Comparison of ENCODE assay signal across 12 cellular contexts in the genomic region with DNA sequence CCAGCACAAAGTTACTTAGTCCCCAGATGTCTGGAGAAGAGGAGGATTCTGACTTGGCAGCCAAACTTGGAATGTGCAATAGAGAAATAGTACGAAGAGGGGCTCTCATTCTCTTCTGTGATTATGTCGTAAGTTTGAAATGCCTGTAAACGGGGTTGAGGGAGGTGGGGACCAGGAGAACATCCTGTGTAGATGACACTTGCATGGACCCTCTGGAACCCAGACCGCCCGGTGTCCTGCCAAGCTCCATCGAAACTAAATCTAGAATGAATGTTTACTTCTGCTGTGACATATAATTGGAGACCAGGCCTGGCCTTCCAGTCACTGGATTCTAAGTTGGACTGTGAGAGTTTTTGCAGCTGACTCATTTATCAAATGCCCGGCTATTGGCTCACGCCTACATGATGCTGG. TPM values are rescaled to one million over a fixed set of nuclear protein-coding genes. Genes with fewer than 3 reads are reported as not detected.
A peak's percentile ranks its signal among the peaks of the same experiment; 100 is the strongest.
DNase-seq lines count a peak whose midpoint lies in the region; ATAC-seq and TF ChIP-seq lines count a peak whose summit lies in the region.
"Had no signal": no experiment of that assay in that cellular context is flagged by ENCODE, and none has a peak within 500 bp of the region (broad histone marks: within the 10 kb centered on the region; RNA-seq: fewer than 3 reads in every experiment).

No MANE protein-coding gene starts in this region.

- H3K27me3 Mint-ChIP-seq in activated CD4-positive, alpha-beta memory T cell treated with anti-CD3 and anti-CD28 coated beads, Interleukin-2, amount 10 ng/mL, durations not matched to agents 7 days and 5 days, result no peaks in the 10 kb centered on the region
- no peaks in the 10 kb centered on the region for H3K27me3 Mint-ChIP-seq in activated CD4-positive, alpha-beta memory T cell treated with anti-CD3 and anti-CD28 coated beads for 36 hours
- H3K27me3 Mint-ChIP-seq: activated T-cell treated with anti-CD3 and anti-CD28 coated beads, Interleukin-2, amount 50 U/mL, for 24 hours had no signal

- peaks cover 0 to 50% (median 18%) of the 10 kb centered on the region in 3 donors for H3K4me1 ChIP-seq in esophagus squamous epithelium
- peaks cover 16% of the 10 kb centered on the region for H3K4me1 ChIP-seq in mesodermal cell (ENCODE audit: control insufficient read depth, insufficient read depth, low read length, poor library complexity, severe bottlenecking)

- H3K4me1 Mint-ChIP-seq in activated CD4-positive, alpha-beta memory T cell treated with anti-CD3 and anti-CD28 coated beads, Interleukin-2, amount 10 ng/mL, durations not matched to agents 7 days and 5 days, result peaks cover 40% of the 10 kb centered on the region
- H3K4me1 Mint-ChIP-seq in activated CD4-positive, alpha-beta memory T cell treated with anti-CD3 and anti-CD28 coated beads for 36 hours (ENCODE audit: low read depth), result peaks cover 33% of the 10 kb centered on the region

- POLR2A ChIA-PET in activated CD4-positive, alpha-beta memory T cell treated with anti-CD3 and anti-CD28 coated beads, Interleukin-2, amount 10 ng/mL, durations not matched to agents 7 days and 5 days (lab: Charles Lee), result interaction anchor here (1.1 kb wide), 1 partner anchor 100 kb away, joined by 3 read pairs; no protein-coding TSS in a partner anchor
- POLR2A ChIA-PET in activated CD4-positive, alpha-beta memory T cell treated with anti-CD3 and anti-CD28 coated beads for 36 hours (lab: Charles Lee), result no interaction called here

- intact Hi-C loops in activated CD4-positive, alpha-beta memory T cell treated with anti-CD3 and anti-CD28 coated beads for 36 hours (cut with micrococcal nuclease), result no loop called here
- intact Hi-C loops in esophagus squamous epithelium (cut with DNase I), result no loop called here

- no peaks in the 10 kb centered on the region for H3K9me3 ChIP-seq in esophagus squamous epithelium
- H3K9me3 ChIP-seq in mesodermal cell (ENCODE audit: control insufficient read depth, low read length), result no peaks in the 10 kb centered on the region
- H3K9me3 ChIP-seq: ovary had no signal

- H3K9me3 Mint-ChIP-seq in activated CD4-positive, alpha-beta memory T cell treated with anti-CD3 and anti-CD28 coated beads, Interleukin-2, amount 10 ng/mL, durations not matched to agents 7 days and 5 days, result no peaks in the 10 kb centered on the region
- no peaks in the 10 kb centered on the region for H3K9me3 Mint-ChIP-seq in activated CD4-positive, alpha-beta memory T cell treated with anti-CD3 and anti-CD28 coated beads for 36 hours
- H3K9me3 Mint-ChIP-seq: activated T-cell treated with anti-CD3 and anti-CD28 coated beads, Interleukin-2, amount 50 U/mL, for 24 hours had no signal

- peak overlapping the region in 3 of 4 donors; percentile 69 to 79 (median 78) for H3K27ac ChIP-seq in esophagus squamous epithelium
- H3K27ac ChIP-seq in mesodermal cell (ENCODE audit: low read depth, low read length, severe bottlenecking), result peak overlapping the region; percentile 54

- DNase-seq in activated CD4-positive, alpha-beta memory T cell treated with anti-CD3 and anti-CD28 coated beads, Interleukin-2, amount 10 ng/mL, durations not matched to agents 7 days and 5 days, result no peak
- DNase-seq in activated CD4-positive, alpha-beta memory T cell treated with anti-CD3 and anti-CD28 coated beads for 36 hours, result no peak
- DNase-seq in esophagus squamous epithelium (lab: John Stamatoyannopoulos, UW) (no peak), ureter (ENCODE audit: low spot score) (peak; percentile 54), globus pallidus (ENCODE audit: low spot score) (no peak)
- DNase-seq: activated T-cell treated with anti-CD3 and anti-CD28 coated beads, Interleukin-2, amount 50 U/mL, for 24 hours; dorsolateral prefrontal cortex; NCI-H1436 had no signal

- WGBS in esophagus squamous epithelium, 2 donors, result 50 to 69% methylated on average over 8 of the region's 8 CpGs
- WGBS in mesodermal cell (ENCODE audit: insufficient coverage in 2 of 2), 2 experiments, result 95% methylated on average over 6 of the region's 8 CpGs

- H3K27me3 ChIP-seq in esophagus squamous epithelium, result no peaks in the 10 kb centered on the region
- H3K27me3 ChIP-seq: dorsolateral prefrontal cortex, ovary had no signal

- H3K27ac Mint-ChIP-seq in activated CD4-positive, alpha-beta memory T cell treated with anti-CD3 and anti-CD28 coated beads, Interleukin-2, amount 10 ng/mL, durations not matched to agents 7 days and 5 days, result peak overlapping the region; percentile 97
- no peak overlapping the region for H3K27ac Mint-ChIP-seq in activated CD4-positive, alpha-beta memory T cell treated with anti-CD3 and anti-CD28 coated beads for 36 hours

- peaks cover 48% of the 10 kb centered on the region for H3K36me3 Mint-ChIP-seq in activated CD4-positive, alpha-beta memory T cell treated with anti-CD3 and anti-CD28 coated beads, Interleukin-2, amount 10 ng/mL, durations not matched to agents 7 days and 5 days (ENCODE audit: low read depth)
- H3K36me3 Mint-ChIP-seq in activated CD4-positive, alpha-beta memory T cell treated with anti-CD3 and anti-CD28 coated beads for 36 hours, result peaks cover 28% of the 10 kb centered on the region

- H3K36me3 ChIP-seq in esophagus squamous epithelium (peaks cover 4 to 88% (median 7%) of the 10 kb centered on the region in 3 donors), mesodermal cell (ENCODE audit: control insufficient read depth, insufficient read depth, low read length) (peaks cover 66% of the 10 kb centered on the region)
- H3K36me3 ChIP-seq: ovary had no signal

- CTCF ChIA-PET in activated CD4-positive, alpha-beta memory T cell treated with anti-CD3 and anti-CD28 coated beads, Interleukin-2, amount 10 ng/mL, durations not matched to agents 7 days and 5 days (lab: Charles Lee), result interaction anchor here (1.4 to 4.4 kb wide), 2 partner anchors 12 to 276 kb away, joined by 4 to 52 read pairs; no protein-coding TSS in a partner anchor
- CTCF ChIA-PET in activated CD4-positive, alpha-beta memory T cell treated with anti-CD3 and anti-CD28 coated beads for 36 hours (lab: Charles Lee), result no interaction called here

- ATAC-seq in GM18502 (IDR thresholded peaks at IDR 0.05; ENCODE audit: poor library complexity, unreplicated experiment) (no peak), GM18873 (IDR thresholded peaks at IDR 0.05; ENCODE audit: low FRiP score, unreplicated experiment) (no peak)

- TF ChIP-seq POLR2A in esophagus squamous epithelium (IDR thresholded peaks at IDR 0.05), result no peak

- no peak for TF ChIP-seq CTCF in esophagus squamous epithelium (IDR thresholded peaks at IDR 0.05)

- H3K4me3 Mint-ChIP-seq in activated CD4-positive, alpha-beta memory T cell treated with anti-CD3 and anti-CD28 coated beads, Interleukin-2, amount 10 ng/mL, durations not matched to agents 7 days and 5 days, result peak overlapping the region; percentile 1
- H3K4me3 Mint-ChIP-seq in activated CD4-positive, alpha-beta memory T cell treated with anti-CD3 and anti-CD28 coated beads for 36 hours, result no peak overlapping the region

- H3K4me3 ChIP-seq in esophagus squamous epithelium, result no peak overlapping the region
- H3K4me3 ChIP-seq in mesodermal cell (ENCODE audit: extremely low read depth, insufficient read depth, low read length, poor library complexity, severe bottlenecking), result no peak overlapping the region
- H3K4me3 ChIP-seq: dorsolateral prefrontal cortex, ovary had no signal

RNA-seq across cellular contexts. Expression of gene MSANTD1, which starts 44.9 kb away (rescaled TPM):
- total RNA-seq in activated CD4-positive, alpha-beta memory T cell treated with anti-CD3 and anti-CD28 coated beads, Interleukin-2, amount 10 ng/mL, durations not matched to agents 7 days and 5 days, result under 1 TPM; 0.60 to 0.65 TPM
- under 1 TPM; 0.39 to 0.45 TPM for total RNA-seq in activated CD4-positive, alpha-beta memory T cell treated with anti-CD3 and anti-CD28 coated beads for 36 hours
- under 1 TPM in 3 of 4 donors, not detected in 1; 0.15 to 0.95 (median 0.18) TPM for total RNA-seq in esophagus squamous epithelium
- 0.33 TPM for polyA plus RNA-seq in mesodermal cell (2013, experiment 1 of 2)
- polyA plus RNA-seq in mesodermal cell (2013, experiment 2 of 2), result 0.30 TPM
- total RNA-seq in ureter, result 1.7 TPM
